10 cellular contexts compared by ENCODE assay signal in the genomic region with DNA sequence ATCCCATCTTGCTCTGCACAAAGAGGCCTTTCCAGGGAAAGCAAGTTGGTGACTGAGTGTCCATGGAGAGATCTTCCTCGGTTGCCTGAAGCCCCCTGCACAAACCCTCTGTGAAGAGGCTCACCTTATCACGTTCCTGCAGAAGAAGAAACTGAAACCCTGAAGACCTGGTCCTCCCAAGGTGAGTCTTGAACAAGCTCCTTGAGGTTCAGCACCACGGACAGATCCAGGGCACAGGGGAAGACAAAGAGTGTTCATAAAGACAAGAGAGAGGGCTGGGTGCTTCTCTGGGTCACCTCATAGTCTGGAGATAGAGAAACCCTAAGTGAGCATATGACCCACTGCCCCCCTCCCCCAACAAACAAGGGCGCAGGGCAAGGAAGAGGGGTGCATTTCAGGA. TPM values are rescaled to one million over a fixed set of nuclear protein-coding genes. Genes with fewer than 3 reads are reported as not detected.
DNase-seq lines count a peak whose midpoint lies in the region; ATAC-seq and TF ChIP-seq lines count a peak whose summit lies in the region.
"Had no signal": no experiment of that assay in that cellular context is flagged by ENCODE, and none has a peak within 500 bp of the region (broad histone marks: within the 10 kb centered on the region; RNA-seq: fewer than 3 reads in every experiment).

No MANE protein-coding gene starts in this region.

- no peak overlapping the region for H3K27ac Mint-ChIP-seq in activated naive CD4-positive, alpha-beta T cell treated with anti-CD3 and anti-CD28 coated beads for 36 hours

- TF ChIP-seq POLR2A in NB4 (IDR thresholded peaks at IDR 0.05; ENCODE audit: extremely low read depth, insufficient read length), result no peak

- peak; percentile 21 for DNase-seq in GM04504 (ENCODE audit: low read depth)
- peak; percentile 63 for DNase-seq in NB4 (ENCODE audit: low read depth)
- DNase-seq in activated naive CD4-positive, alpha-beta T cell treated with anti-CD3 and anti-CD28 coated beads for 36 hours, result peak; percentile 79
- DNase-seq in left lobe of liver (ENCODE audit: low spot score), result no peak
- DNase-seq in globus pallidus (ENCODE audit: low spot score), result no peak
- no peak for DNase-seq in hippocampal formation (lab: John Stamatoyannopoulos, UW)
- DNase-seq in posterior vena cava (ENCODE audit: low spot score), result no peak

- H3K4me3 Mint-ChIP-seq in activated naive CD4-positive, alpha-beta T cell treated with anti-CD3 and anti-CD28 coated beads for 36 hours, result no peak overlapping the region

- no peak overlapping the region for H3K4me3 ChIP-seq in NB4 (ENCODE audit: low read depth, low read length)
- H3K4me3 ChIP-seq: thoracic aorta had no signal

- no peaks in the 10 kb centered on the region for H3K9me3 Mint-ChIP-seq in activated naive CD4-positive, alpha-beta T cell treated with anti-CD3 and anti-CD28 coated beads for 36 hours

- peaks cover 24% of the 10 kb centered on the region for H3K27me3 Mint-ChIP-seq in activated naive CD4-positive, alpha-beta T cell treated with anti-CD3 and anti-CD28 coated beads for 36 hours (ENCODE audit: low read depth)

- ATAC-seq in left lobe of liver, result peak; percentile 30
- ATAC-seq in GM18861 (IDR thresholded peaks at IDR 0.05; ENCODE audit: unreplicated experiment), result no peak

- no peaks in the 10 kb centered on the region for H3K36me3 Mint-ChIP-seq in activated naive CD4-positive, alpha-beta T cell treated with anti-CD3 and anti-CD28 coated beads for 36 hours (ENCODE audit: low read depth)

- intact Hi-C loops in activated naive CD4-positive, alpha-beta T cell treated with anti-CD3 and anti-CD28 coated beads for 36 hours (cut with micrococcal nuclease), result no loop called here
- intact Hi-C loops in posterior vena cava (cut with DNase I), result no loop called here

- CTCF ChIA-PET in activated naive CD4-positive, alpha-beta T cell treated with anti-CD3 and anti-CD28 coated beads for 36 hours (lab: Charles Lee), result no interaction called here

- no peak for TF ChIP-seq CTCF in NB4 (IDR thresholded peaks at IDR 0.05; ENCODE audit: low read depth, low read length)

- no peaks in the 10 kb centered on the region for H3K4me1 Mint-ChIP-seq in activated naive CD4-positive, alpha-beta T cell treated with anti-CD3 and anti-CD28 coated beads for 36 hours (ENCODE audit: low read depth)

RNA-seq across cellular contexts. Expression of gene TBC1D21, which starts 21.7 kb away (rescaled TPM):
- total RNA-seq in activated naive CD4-positive, alpha-beta T cell treated with anti-CD3 and anti-CD28 coated beads for 36 hours, result not detected
- not detected for total RNA-seq in left lobe of liver
- not detected for total RNA-seq in posterior vena cava
- total RNA-seq: glomerular endothelial cell, thoracic aorta had no signal

Comparison
In these comparisons a context has a peak if more than half of its experiments do, and no peak if none do; other contexts are left out.
1. DNase-seq: peak in GM04504 (single experiment), NB4 (single experiment) and activated naive CD4-positive, alpha-beta T cell treated with anti-CD3 and anti-CD28 coated beads for 36 hours (single experiment); none in left lobe of liver (single experiment), globus pallidus (single experiment), hippocampal formation (0 of 2) and posterior vena cava (single experiment).